In genomic region chr10:123551259-123551658, GRCh38 we compare ENCODE assay signal across 26 cellular contexts.
"Had no signal": no experiment of that assay in that cellular context is flagged by ENCODE, and none has a peak within 500 bp of the region (broad histone marks: within the 10 kb centered on the region; RNA-seq: fewer than 3 reads in every experiment).

No MANE protein-coding gene starts in this region.

- H3K9me3 ChIP-seq: SJCRH30, SK-N-SH had no signal

- H3K4me1 ChIP-seq: SJCRH30 had no signal

- DNase-seq: activated CD4-positive, alpha-beta T cell treated with anti-CD3 and anti-CD28 coated beads for 36 hours; activated CD4-positive, alpha-beta T cell treated with anti-CD3 and anti-CD28 coated beads, Interleukin-2, amount 50 U/mL, for 1 hour; activated CD8-positive, alpha-beta T cell treated with anti-CD3 and anti-CD28 coated beads for 36 hours; activated effector memory CD4-positive, alpha-beta T cell treated with Interleukin-2 at 50 U/mL for 16 hours; activated naive CD4-positive, alpha-beta T cell treated with anti-CD3 and anti-CD28 coated beads for 36 hours; activated T-cell treated with anti-CD3 and anti-CD28 coated beads, Interleukin-2, amount 50 U/mL, for 24 hours; amygdala; MV-4-11; NCI-H1092 treated with DMSO at 0.1 percent for 48 hours; NCI-H1417 treated with DMSO at 0.1 percent for 48 hours; NCI-H1694; NCI-H2029; NCI-H2107; NCI-H2171 treated with DMSO at 0.1 percent for 48 hours; NCI-H226; NCI-H774; SJCRH30; SK-N-SH; T-helper 1 cell had no signal

- H3K27me3 ChIP-seq: SJCRH30 had no signal

- H3K9me3 Mint-ChIP-seq: activated CD8-positive, alpha-beta T cell treated with anti-CD3 and anti-CD28 coated beads for 36 hours; activated naive CD4-positive, alpha-beta T cell treated with anti-CD3 and anti-CD28 coated beads for 36 hours; activated T-cell treated with anti-CD3 and anti-CD28 coated beads, Interleukin-2, amount 50 U/mL, for 24 hours; activated T-helper 1 cell treated with anti-CD3 and anti-CD28 coated beads, Interleukin-12 subunit alpha, Interleukin-12 subunit beta, Interleukin-2, Interleukin-4 antibody, amounts not matched to agents 30 ng/mL and 10 ng/mL and 1 ng/mL, durations not matched to agents 14 hours and 24 hours and 36 hours; brain; central memory CD8-positive, alpha-beta T cell had no signal

- H3K27ac ChIP-seq: KMS-11, SJCRH30, VCaP had no signal

- H3K4me1 Mint-ChIP-seq: activated CD4-positive, alpha-beta T cell treated with anti-CD3 and anti-CD28 coated beads for 36 hours; brain; central memory CD8-positive, alpha-beta T cell had no signal

- H3K36me3 ChIP-seq: SJCRH30 had no signal

- H3K36me3 Mint-ChIP-seq: activated naive CD8-positive, alpha-beta T cell; brain had no signal

- H3K4me3 ChIP-seq: SJCRH30 had no signal

- H3K4me3 Mint-ChIP-seq: activated CD4-positive, alpha-beta T cell treated with anti-CD3 and anti-CD28 coated beads for 36 hours; activated CD8-positive, alpha-beta T cell treated with anti-CD3 and anti-CD28 coated beads for 36 hours; activated naive CD4-positive, alpha-beta T cell treated with anti-CD3 and anti-CD28 coated beads for 36 hours; activated naive CD8-positive, alpha-beta T cell; activated T-cell treated with anti-CD3 and anti-CD28 coated beads, Interleukin-2, amount 50 U/mL, for 24 hours; activated T-helper 1 cell treated with anti-CD3 and anti-CD28 coated beads, Interleukin-12 subunit alpha, Interleukin-12 subunit beta, Interleukin-2, Interleukin-4 antibody, amounts not matched to agents 30 ng/mL and 10 ng/mL and 1 ng/mL, durations not matched to agents 14 hours and 24 hours and 36 hours; brain; central memory CD8-positive, alpha-beta T cell had no signal

- FAIRE-seq: astrocyte had no signal

- ATAC-seq: activated CD4-positive, alpha-beta T cell treated with anti-CD3 and anti-CD28 coated beads for 36 hours; activated CD8-positive, alpha-beta T cell treated with anti-CD3 and anti-CD28 coated beads for 36 hours had no signal

- H3K27ac Mint-ChIP-seq: activated CD4-positive, alpha-beta T cell treated with anti-CD3 and anti-CD28 coated beads for 36 hours; activated CD8-positive, alpha-beta T cell treated with anti-CD3 and anti-CD28 coated beads for 36 hours; activated naive CD4-positive, alpha-beta T cell treated with anti-CD3 and anti-CD28 coated beads for 36 hours; activated naive CD8-positive, alpha-beta T cell; activated T-cell treated with anti-CD3 and anti-CD28 coated beads, Interleukin-2, amount 50 U/mL, for 24 hours; activated T-helper 1 cell treated with anti-CD3 and anti-CD28 coated beads, Interleukin-12 subunit alpha, Interleukin-12 subunit beta, Interleukin-2, Interleukin-4 antibody, amounts not matched to agents 30 ng/mL and 10 ng/mL and 1 ng/mL, durations not matched to agents 14 hours and 24 hours and 36 hours; brain had no signal
